19 cellular contexts compared by ENCODE assay signal in the genomic region with DNA sequence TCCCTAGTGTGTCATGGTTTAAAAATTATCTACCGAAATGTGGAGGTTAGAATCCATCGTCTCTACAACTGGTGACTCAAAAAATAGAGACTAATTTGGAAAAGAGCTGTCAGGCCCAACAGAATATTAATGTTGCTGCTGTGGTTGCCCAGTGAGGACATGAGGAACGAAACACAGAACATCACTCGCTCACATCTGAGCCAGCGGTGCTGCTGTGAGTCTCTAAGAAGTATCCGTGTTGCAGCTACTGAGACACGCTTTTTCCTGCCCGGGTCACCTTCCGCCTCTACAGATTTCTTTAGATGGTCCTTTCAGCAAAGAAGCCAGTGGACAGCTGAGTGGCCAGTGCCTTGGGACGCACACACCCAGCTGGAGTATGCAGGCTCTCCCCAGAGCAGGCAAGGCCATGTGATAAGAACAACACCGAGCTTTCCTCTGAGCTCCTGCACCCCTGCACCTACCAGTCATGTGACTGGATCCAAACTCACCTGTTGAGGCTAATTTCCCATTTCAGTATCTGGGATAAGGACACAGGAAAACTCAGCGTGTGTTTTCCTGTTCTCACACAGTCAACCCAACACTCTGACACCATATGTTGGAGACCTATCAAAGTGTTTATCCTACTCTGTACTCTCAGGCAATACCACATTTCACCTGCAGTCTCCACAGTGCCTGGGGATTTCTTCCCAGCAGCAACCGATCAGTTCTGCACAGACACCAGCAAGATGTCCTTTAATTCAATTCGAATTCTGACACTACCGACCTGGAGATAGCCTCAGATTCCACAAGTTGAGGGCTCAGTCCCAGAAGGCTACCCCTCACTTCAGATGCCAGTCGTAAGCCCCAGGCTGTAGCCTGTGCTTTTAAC.
DNase-seq lines count a peak whose midpoint lies in the region; ATAC-seq, FAIRE-seq and TF ChIP-seq lines count a peak whose summit lies in the region.
"Had no signal": no experiment of that assay in that cellular context is flagged by ENCODE, and none has a peak within 500 bp of the region (broad histone marks: within the 10 kb centered on the region; RNA-seq: fewer than 3 reads in every experiment).

No MANE protein-coding gene starts in this region.

- no peak overlapping the region for H2BK15ac ChIP-seq in H9 (ENCODE audit: low read depth, low read length)

- TF ChIP-seq CTCF in A549 (IDR thresholded peaks at IDR 0.05) (no peak), H9 (conservative IDR thresholded peaks at IDR 0.05) (peak; percentile 31; the same call in 2 of the 3 replicates), brain microvascular endothelial cell (IDR thresholded peaks at IDR 0.05; ENCODE audit: low read depth, low read length, missing control alignments) (peak; percentile 15), neural progenitor cell (IDR thresholded peaks at IDR 0.05) (no peak), heart left ventricle (IDR thresholded peaks at IDR 0.05) (no peak)

- no peak overlapping the region for H4K91ac ChIP-seq in H9 (ENCODE audit: insufficient read length, low read depth, low read length)

- H3K36me3 Mint-ChIP-seq in H9 (ENCODE audit: insufficient read depth in 1 of 3, low read depth in 3 of 3) (no peaks in the 10 kb centered on the region), neural progenitor cell (no peaks in the 10 kb centered on the region)

- H3K27me3 Mint-ChIP-seq in H9 (ENCODE audit: low read depth) (peaks cover 7% of the 10 kb centered on the region), neural progenitor cell (ENCODE audit: insufficient read depth, low read depth) (peaks cover 6% of the 10 kb centered on the region)
- H3K27me3 Mint-ChIP-seq: CD4-positive, alpha-beta T cell had no signal

- no peak overlapping the region for H3K4me3 ChIP-seq in A549
- H3K4me3 ChIP-seq in brain microvascular endothelial cell (ENCODE audit: low read depth, low read length) = no peak overlapping the region
- H3K4me3 ChIP-seq in neural progenitor cell = no peak overlapping the region
- H3K4me3 ChIP-seq in heart left ventricle = no peak overlapping the region
- H3K4me3 ChIP-seq: SJSA1 had no signal

- H4K8ac ChIP-seq in H9 (replicated peaks; ENCODE audit: insufficient read length, low read depth, low read length) = no peak overlapping the region

- H3K9ac ChIP-seq in H9 (ENCODE audit: extremely low read depth, insufficient read length, low read length) (no peak overlapping the region), neural progenitor cell (no peak overlapping the region)

- no peak for TF ChIP-seq RAD21 in A549 (conservative IDR thresholded peaks at IDR 0.05 in 1 of 2, IDR thresholded peaks at IDR 0.05 in 1 of 2)

- no peak overlapping the region for H3K14ac ChIP-seq in H9 (ENCODE audit: insufficient read depth, low read length)

- H3K27ac Mint-ChIP-seq in H9 (no peak overlapping the region), neural progenitor cell (peak overlapping the region; percentile 48)
- H3K27ac Mint-ChIP-seq: CD4-positive, alpha-beta T cell had no signal

- H3K79me1 ChIP-seq in H9 (ENCODE audit: insufficient read depth, low read depth, low read length, poor library complexity, severe bottlenecking) = no peaks in the 10 kb centered on the region

- no peak overlapping the region for H3K18ac ChIP-seq in H9 (ENCODE audit: insufficient read length, low read depth, low read length)

- no peak overlapping the region for H3K4me3 Mint-ChIP-seq in H9
- H3K4me3 Mint-ChIP-seq in neural progenitor cell = no peak overlapping the region
- H3K4me3 Mint-ChIP-seq: CD4-positive, alpha-beta T cell had no signal

- H4K20me1 ChIP-seq in H9 (ENCODE audit: control insufficient read depth, insufficient read depth, insufficient read length) (no peaks in the 10 kb centered on the region), neural progenitor cell (ENCODE audit: low read depth) (no peaks in the 10 kb centered on the region)

- in situ Hi-C loops in brain microvascular endothelial cell (cut with HindIII; ENCODE audit: low pct_ligation_motif_present, low sequenced_read_pairs) = no loop called here

- peaks cover 21 to 27% of the 10 kb centered on the region in 2 experiments for H3K4me1 Mint-ChIP-seq in H9
- peaks cover 41% of the 10 kb centered on the region for H3K4me1 Mint-ChIP-seq in neural progenitor cell

- H2BK120ac ChIP-seq in H9 (ENCODE audit: low read depth, low read length, poor library complexity, severe bottlenecking) = no peak overlapping the region

- no peak overlapping the region for H2BK5ac ChIP-seq in H9 (ENCODE audit: insufficient read length, low read length)

- H3K4me1 ChIP-seq in A549 (no peaks in the 10 kb centered on the region), H9 (ENCODE audit: insufficient read depth, low read length) (peaks cover 3% of the 10 kb centered on the region; the same call in 1 of the 2 replicates), neural progenitor cell (peaks cover 31% of the 10 kb centered on the region), heart left ventricle (no peaks in the 10 kb centered on the region)

- DNase-seq in A549 (ENCODE audit: low read depth in 1 of 2, low spot score in 1 of 2) (no peak), H9 (no peak), brain microvascular endothelial cell (no peak), neural progenitor cell (ENCODE audit: low spot score) (no peak), heart left ventricle (no peak), SIG-M5 treated with dmso at 0.1 percent for 504 hours (lab: John Stamatoyannopoulos, UW; ENCODE audit: unreplicated experiment) (no peak), COLO829 (ENCODE audit: low spot score) (no peak)
- DNase-seq: ACHN; CD4-positive, alpha-beta T cell; DND-41; GF-D8; GOT3; NCI-H1436; NCI-H2081; NCI-H446 had no signal

- H3K27ac ChIP-seq in A549 (no peak overlapping the region), H9 (ENCODE audit: insufficient read length, low read depth, low read length) (no peak overlapping the region), brain microvascular endothelial cell (no peak overlapping the region), neural progenitor cell (no peak overlapping the region), heart left ventricle (peak overlapping the region in 1 of 12 donors; percentile 12)
- H3K27ac ChIP-seq: RWPE1, SJSA1 had no signal

- WGBS in A549 (ENCODE audit: missing lambda C conversion rate) = 69% methylated on average over 15 of the region's 16 CpGs
- WGBS in H9 (ENCODE audit: extremely low coverage, insufficient read length, low lambda C conversion rate) = no CpG with 5 or more reads among the region's 16 CpGs
- WGBS in heart left ventricle, 4 donors = 90 to 94% (median 92%) methylated on average over 16 of the region's 16 CpGs

- H2AK5ac ChIP-seq in H9 (ENCODE audit: insufficient read length, low read length) = no peak overlapping the region

- ATAC-seq in A549 (peak; percentile 67 to 69; a peak in 4 of 6 replicates), heart left ventricle (no peak), HG03280 (IDR thresholded peaks at IDR 0.05; ENCODE audit: unreplicated experiment) (no peak)

- no peak for TF ChIP-seq POLR2A in A549 (IDR thresholded peaks at IDR 0.05; ENCODE audit: low read length)
- no peak for TF ChIP-seq POLR2A in heart left ventricle (IDR thresholded peaks at IDR 0.05)

- H3K27me3 ChIP-seq in H9 (ENCODE audit: insufficient read depth, low read length) (no peaks in the 10 kb centered on the region), brain microvascular endothelial cell (replicated peaks) (no peaks in the 10 kb centered on the region), neural progenitor cell (no peaks in the 10 kb centered on the region), heart left ventricle (peaks cover 0 to 10% (median 0%) of the 10 kb centered on the region in 9 donors)
- H3K27me3 ChIP-seq: SJSA1 had no signal

- H3K23me2 ChIP-seq in H9 (ENCODE audit: insufficient read length, low read depth, low read length, poor library complexity, severe bottlenecking) = no peaks in the 10 kb centered on the region

- CTCF ChIA-PET in A549 (lab: Yijun Ruan, JAX) = interaction anchor here (1.6 to 3.8 kb wide), 2 partner anchors 19 to 29 kb away, joined by 3 to 15 read pairs; no protein-coding TSS in a partner anchor

- intact Hi-C loops in heart left ventricle (cut with DNase I) = no loop called here

- no peak overlapping the region for H2BK12ac ChIP-seq in H9 (ENCODE audit: insufficient read length, low read depth, low read length)

- no peak for TF ChIP-seq EP300 in A549 (IDR thresholded peaks at IDR 0.05)

- H2BK20ac ChIP-seq in H9 (ENCODE audit: low read depth, low read length, poor library complexity, severe bottlenecking) = no peak overlapping the region

- POLR2A ChIA-PET in A549 (lab: Yijun Ruan, JAX) = no interaction called here

- H3K4me2 ChIP-seq in A549 (no peak overlapping the region), H9 (ENCODE audit: insufficient read depth, insufficient read length, low read length) (no peak overlapping the region), neural progenitor cell (no peak overlapping the region)

- no peak overlapping the region for H4K5ac ChIP-seq in H9 (ENCODE audit: insufficient read length, low read depth, low read length)

- no peak overlapping the region for H3K4ac ChIP-seq in H9 (ENCODE audit: low read depth, low read length)

- H3F3A ChIP-seq in neural progenitor cell (ENCODE audit: low read depth) = peaks cover 13% of the 10 kb centered on the region

- H3K79me2 ChIP-seq in H9 (ENCODE audit: insufficient read depth, low read length) (no peaks in the 10 kb centered on the region), neural progenitor cell (ENCODE audit: low read depth) (no peaks in the 10 kb centered on the region)

- H3K36me3 ChIP-seq in brain microvascular endothelial cell (replicated peaks) = no peaks in the 10 kb centered on the region
- H3K36me3 ChIP-seq in neural progenitor cell = no peaks in the 10 kb centered on the region
- no peaks in the 10 kb centered on the region for H3K36me3 ChIP-seq in heart left ventricle
- H3K36me3 ChIP-seq: SJSA1 had no signal

- H3K9me3 ChIP-seq in A549 (no peaks in the 10 kb centered on the region), H9 (ENCODE audit: control insufficient read depth, low read depth, low read length) (no peaks in the 10 kb centered on the region), neural progenitor cell (ENCODE audit: low read depth) (no peaks in the 10 kb centered on the region), heart left ventricle (no peaks in the 10 kb centered on the region)
- H3K9me3 ChIP-seq: SJSA1 had no signal

- H2AFZ ChIP-seq in H9 (ENCODE audit: low read length) (no peak overlapping the region), neural progenitor cell (replicated peaks) (no peak overlapping the region)

- H3K56ac ChIP-seq in H9 (ENCODE audit: insufficient read length, low read depth, low read length) = no peak overlapping the region

- H3T11ph ChIP-seq in H9 (ENCODE audit: low read length) = no peak overlapping the region

- no peak for FAIRE-seq in A549 (lab: Jason Lieb, UNC)
- FAIRE-seq: GM19239 had no signal

- H3K23ac ChIP-seq in H9 (ENCODE audit: insufficient read length, low read depth, low read length) = no peak overlapping the region

- peaks cover 0 to 3% of the 10 kb centered on the region in 2 experiments; a peak in 1 of 5 replicates for H3K9me3 Mint-ChIP-seq in H9
- H3K9me3 Mint-ChIP-seq in neural progenitor cell = no peaks in the 10 kb centered on the region
- H3K9me3 Mint-ChIP-seq: CD4-positive, alpha-beta T cell had no signal

TF ChIP-seq in A549, 52 proteins besides CTCF, POLR2A, EP300 and RAD21 (continues in another document):
- TF ChIP-seq MAZ (IDR thresholded peaks at IDR 0.05; ENCODE audit: borderline replicate concordance, low read depth, low read length) (no peak), HOXB13 (CRISPR knock-in tag; IDR thresholded peaks at IDR 0.05; ENCODE audit: low read depth) (no peak), NFE2L2 (conservative IDR thresholded peaks at IDR 0.05; ENCODE audit: low read length) (no peak)

Comparison
In these comparisons a context has a peak if more than half of its experiments do, and no peak if none do; other contexts are left out.
1. ATAC-seq: peak in A549 (2 of 2); none in heart left ventricle (0 of 4) and HG03280 (single experiment).
2. CTCF ChIP-seq: peak in H9 (single experiment) and brain microvascular endothelial cell (single experiment); none in A549 (single experiment), neural progenitor cell (single experiment) and heart left ventricle (0 of 12).